27 cellular contexts compared by ENCODE assay signal in genomic region chr13:58876473-58876872, GRCh38.
"Had no signal": no experiment of that assay in that cellular context is flagged by ENCODE, and none has a peak within 500 bp of the region (broad histone marks: within the 10 kb centered on the region; RNA-seq: fewer than 3 reads in every experiment).

No MANE protein-coding gene starts in this region.

- H3K4me3 ChIP-seq: esophagus muscularis mucosa, gastroesophageal sphincter, heart left ventricle, hepatocyte, lower lobe of right lung, prostate gland, right atrium auricular region, smooth muscle cell, suprapubic skin, transverse colon, upper lobe of right lung, uterus had no signal

- H3K9me3 ChIP-seq: esophagus muscularis mucosa, gastroesophageal sphincter, heart left ventricle, lower lobe of right lung, prostate gland, right atrium auricular region, suprapubic skin, upper lobe of right lung, uterus had no signal

- H3K4me1 ChIP-seq: esophagus muscularis mucosa, foreskin keratinocyte, gastroesophageal sphincter, heart left ventricle, lower lobe of right lung, prostate gland, right atrium auricular region, suprapubic skin, transverse colon, upper lobe of right lung, uterus had no signal

- FAIRE-seq: keratinocyte had no signal

- H3K27me3 ChIP-seq: esophagus muscularis mucosa, foreskin keratinocyte, gastroesophageal sphincter, heart left ventricle, hepatocyte, right atrium auricular region, suprapubic skin, transverse colon, upper lobe of right lung, uterus had no signal

- H2AFZ ChIP-seq: hepatocyte had no signal

- ATAC-seq: foreskin keratinocyte; gastroesophageal sphincter; heart left ventricle; left ventricle myocardium superior; lower lobe of right lung; naive thymus-derived CD8-positive, alpha-beta T cell; sciatic nerve; stimulated activated naive CD8-positive, alpha-beta T cell treated with anti-CD3 and anti-CD28 coated beads, Interleukin-15, amount 100 ng/mL, for 72 hours; upper lobe of right lung had no signal

- H3K4me2 ChIP-seq: hepatocyte, smooth muscle cell had no signal

- DNase-seq: effector CD8-positive, alpha-beta T cell; endodermal cell; foreskin keratinocyte; heart left ventricle; left ventricle myocardium superior; lower lobe of right lung; naive thymus-derived CD8-positive, alpha-beta T cell; nephron progenitor cell; nucleus accumbens; stimulated activated CD4-positive, alpha-beta T cell treated with anti-CD3 and anti-CD28 coated beads, Interleukin-12 subunit alpha, Interleukin-12 subunit beta, amount 100 ng/mL, for 4 hours; stimulated activated CD4-positive, alpha-beta T cell treated with anti-CD3 and anti-CD28 coated beads, Interleukin-1b, Interleukin-23, amount 100 ng/mL, for 48 hours; stimulated activated CD4-positive, alpha-beta T cell treated with anti-CD3 and anti-CD28 coated beads, Interleukin-4, amount 100 ng/mL, for 1 hour; stimulated activated CD8-positive, alpha-beta memory T cell treated with anti-CD3 and anti-CD28 coated beads, Interleukin-4, amount 100 ng/mL, for 48 hours; stimulated activated naive CD4-positive, alpha-beta T cell; stimulated activated naive CD8-positive, alpha-beta T cell treated with anti-CD3 and anti-CD28 coated beads, Interleukin-15, amount 100 ng/mL, for 72 hours; transverse colon; upper lobe of right lung; uterus had no signal

- H3K36me3 ChIP-seq: esophagus muscularis mucosa, gastroesophageal sphincter, heart left ventricle, lower lobe of right lung, prostate gland, right atrium auricular region, suprapubic skin, transverse colon, upper lobe of right lung, uterus had no signal

- H3K27ac ChIP-seq: esophagus muscularis mucosa, foreskin keratinocyte, gastroesophageal sphincter, heart left ventricle, hepatocyte, lower lobe of right lung, prostate gland, right atrium auricular region, suprapubic skin, transverse colon, upper lobe of right lung, uterus had no signal

- H3K79me2 ChIP-seq: hepatocyte had no signal
